In genomic region chr7:150060259-150061221, GRCh38 we compare ENCODE assay signal across 7 cellular contexts.
A peak's percentile ranks its signal among the peaks of the same experiment; 100 is the strongest.
DNase-seq lines count a peak whose midpoint lies in the region; ATAC-seq and TF ChIP-seq lines count a peak whose summit lies in the region.
"Not testable (repeated sequence)": the region's sequence is repeated elsewhere in the genome, so short reads cannot be mapped to it uniquely, and the experiment has no call there.

No MANE protein-coding gene starts in this region.

- not testable (repeated sequence) for H3K27ac Mint-ChIP-seq in activated CD8-positive, alpha-beta T cell treated with anti-CD3 and anti-CD28 coated beads, Interleukin-2, amount 10 ng/mL, durations not matched to agents 7 days and 5 days

- peak overlapping the region; percentile 12 for H3K4me3 Mint-ChIP-seq in activated CD8-positive, alpha-beta T cell treated with anti-CD3 and anti-CD28 coated beads, Interleukin-2, amount 10 ng/mL, durations not matched to agents 7 days and 5 days

- not testable (repeated sequence) for H3K9me3 Mint-ChIP-seq in activated CD8-positive, alpha-beta T cell treated with anti-CD3 and anti-CD28 coated beads, Interleukin-2, amount 10 ng/mL, durations not matched to agents 7 days and 5 days (ENCODE audit: insufficient read depth)

- H3K9me3 ChIP-seq in IMR-90 (ENCODE audit: control insufficient read depth, insufficient read depth, low read length); liver (ENCODE audit: control insufficient read depth in 4 of 4, low read length in 3 of 4): not testable (repeated sequence)

- POLR2A ChIA-PET in IMR-90 (lab: Charles Lee; ENCODE audit: unreplicated experiment); activated CD8-positive, alpha-beta T cell treated with anti-CD3 and anti-CD28 coated beads, Interleukin-2, amount 10 ng/mL, durations not matched to agents 7 days and 5 days (lab: Charles Lee): not testable (repeated sequence)

- dilution Hi-C loops in IMR-90 (cut with HindIII; ENCODE audit: low sequenced_read_pairs, unreplicated experiment) = not testable (repeated sequence)

- H3K79me1 ChIP-seq in IMR-90 (ENCODE audit: low read depth in 1 of 2, low read length in 2 of 2) = not testable (repeated sequence)

- peaks cover 11% of the 10 kb centered on the region for H3K27me3 Mint-ChIP-seq in activated CD8-positive, alpha-beta T cell treated with anti-CD3 and anti-CD28 coated beads, Interleukin-2, amount 10 ng/mL, durations not matched to agents 7 days and 5 days (ENCODE audit: low read depth)

- H3K27ac ChIP-seq in IMR-90 (ENCODE audit: insufficient read depth, low read length); liver (ENCODE audit: low read depth in 1 of 2, low read length in 2 of 2): not testable (repeated sequence)

- not testable (repeated sequence) for H3K18ac ChIP-seq in IMR-90 (ENCODE audit: low read depth, low read length)

- H3K36me3 ChIP-seq in IMR-90 (ENCODE audit: control insufficient read depth, insufficient read depth, low read length); liver (ENCODE audit: control insufficient read depth in 4 of 4, insufficient read depth in 3 of 4, low read depth in 1 of 4, low read length in 3 of 4): not testable (repeated sequence)

- H3K9ac ChIP-seq in IMR-90 (ENCODE audit: low read depth, low read length); liver (ENCODE audit: low read depth in 1 of 2, low read length in 2 of 2): not testable (repeated sequence)

- BruUV-seq in IMR-90 (replicated peaks; lab: Mats Ljungman, UMichigan) = not testable (repeated sequence)

- not testable (repeated sequence) for H2AK9ac ChIP-seq in IMR-90 (replicated peaks; ENCODE audit: low read depth, low read length, poor library complexity)

- H3K56ac ChIP-seq in IMR-90 (ENCODE audit: extremely low read depth, insufficient read depth, low read length) = not testable (repeated sequence)

- H2AFZ ChIP-seq in IMR-90 (replicated peaks; ENCODE audit: low read length, poor library complexity) = not testable (repeated sequence)

- not testable (repeated sequence) for H2AK5ac ChIP-seq in IMR-90 (ENCODE audit: low read depth, low read length)

- not testable (repeated sequence) for H4K20me1 ChIP-seq in IMR-90 (ENCODE audit: insufficient read depth, low read length)

- in situ Hi-C loops in IMR-90 (cut with MboI; ENCODE audit: low sequenced_read_pairs) = not testable (repeated sequence)

- H2BK120ac ChIP-seq in IMR-90 (ENCODE audit: low read depth, low read length) = not testable (repeated sequence)

- not testable (repeated sequence) for H3K23ac ChIP-seq in IMR-90 (ENCODE audit: low read depth, low read length)

- H2BK5ac ChIP-seq in IMR-90 (ENCODE audit: low read depth, low read length, poor library complexity, severe bottlenecking) = not testable (repeated sequence)

- not testable (repeated sequence) for H4K91ac ChIP-seq in IMR-90 (ENCODE audit: insufficient read depth, low read depth, low read length)

- H4K8ac ChIP-seq in IMR-90 (ENCODE audit: low read depth in 2 of 2, low read length in 2 of 2) = not testable (repeated sequence)

- not testable (repeated sequence) for H2BK20ac ChIP-seq in IMR-90 (ENCODE audit: low read depth, low read length)

- CTCF ChIA-PET in IMR-90 (lab: Yijun Ruan, JAX); activated CD8-positive, alpha-beta T cell treated with anti-CD3 and anti-CD28 coated beads, Interleukin-2, amount 10 ng/mL, durations not matched to agents 7 days and 5 days (lab: Charles Lee): not testable (repeated sequence)

- H3K4me2 ChIP-seq in IMR-90 (ENCODE audit: low read depth, low read length) = not testable (repeated sequence)

- not testable (repeated sequence) for H3K36me3 Mint-ChIP-seq in activated CD8-positive, alpha-beta T cell treated with anti-CD3 and anti-CD28 coated beads, Interleukin-2, amount 10 ng/mL, durations not matched to agents 7 days and 5 days (ENCODE audit: low read depth)

- peak; percentile 97 for ATAC-seq in GM18861 (IDR thresholded peaks at IDR 0.05; ENCODE audit: unreplicated experiment)
- ATAC-seq in HG02588 (IDR thresholded peaks at IDR 0.05; ENCODE audit: unreplicated experiment) = peak; percentile 89
- peak; percentile 85 for ATAC-seq in IMR-90 (ENCODE audit: low read depth)
- peak; percentile 100 for ATAC-seq in activated CD8-positive, alpha-beta T cell treated with anti-CD3 and anti-CD28 coated beads, Interleukin-2, amount 10 ng/mL, durations not matched to agents 7 days and 5 days

- not testable (repeated sequence) for TF ChIP-seq POLR2A in IMR-90 (IDR thresholded peaks at IDR 0.05; ENCODE audit: low read depth, low read length)

- not testable (repeated sequence) for H3K4ac ChIP-seq in IMR-90 (ENCODE audit: low read depth, low read length)

- H2BK15ac ChIP-seq in IMR-90 (ENCODE audit: low read depth, low read length) = not testable (repeated sequence)

- intact Hi-C loops in IMR-90 (cut with micrococcal nuclease) = not testable (repeated sequence)

- H3K14ac ChIP-seq in IMR-90 (replicated peaks; ENCODE audit: low read depth, low read length) = not testable (repeated sequence)

- not testable (repeated sequence) for H4K5ac ChIP-seq in IMR-90 (ENCODE audit: low read depth, low read length)

- TF ChIP-seq CTCF in IMR-90 (conservative IDR thresholded peaks at IDR 0.05; ENCODE audit: low read depth, low read length) (0 out of 2 replicates have a peak, but pooled peaks have one; percentile 14), liver (IDR thresholded peaks at IDR 0.05; ENCODE audit: low read depth, low read length, missing input control) (peak; percentile 17)

- H3K4me1 Mint-ChIP-seq in activated CD8-positive, alpha-beta T cell treated with anti-CD3 and anti-CD28 coated beads, Interleukin-2, amount 10 ng/mL, durations not matched to agents 7 days and 5 days (ENCODE audit: low read depth) = not testable (repeated sequence)

- not testable (repeated sequence) for TF ChIP-seq RAD21 in IMR-90 (IDR thresholded peaks at IDR 0.05; ENCODE audit: low read length)
- peak; percentile 46 to 52 for TF ChIP-seq RAD21 in liver (IDR thresholded peaks at IDR 0.05)

- not testable (repeated sequence) for H3K9me1 ChIP-seq in IMR-90 (ENCODE audit: insufficient read depth, low read length)

- H3K4me1 ChIP-seq in IMR-90 (ENCODE audit: control insufficient read depth, insufficient read depth, low read length); liver (ENCODE audit: control insufficient read depth in 4 of 4, insufficient read depth in 4 of 4, low read length in 3 of 4): not testable (repeated sequence)

- not testable (repeated sequence) for DNase-seq in IMR-90
- peak; percentile 92 for DNase-seq in activated CD8-positive, alpha-beta T cell treated with anti-CD3 and anti-CD28 coated beads, Interleukin-2, amount 10 ng/mL, durations not matched to agents 7 days and 5 days
- DNase-seq in central memory CD4-positive, alpha-beta T cell = peak; percentile 69
- DNase-seq in stimulated activated CD4-positive, alpha-beta T cell treated with anti-CD3 and anti-CD28 coated beads, Interleukin-2, amount 100 ng/mL, for 4 hours (ENCODE audit: low read depth) = peak; percentile 77

- not testable (repeated sequence) for H3K4me3 ChIP-seq in IMR-90 (ENCODE audit: insufficient read depth, low read depth, low read length); liver (ENCODE audit: low read depth in 1 of 3, low read length in 3 of 3)

- WGBS in IMR-90 (ENCODE audit: extremely low coverage in 2 of 2, insufficient read length in 1 of 2), 2 experiments = no CpG with 5 or more reads among the region's 16 CpGs
- WGBS in liver = 18% methylated on average over 10 of the region's 16 CpGs

- not testable (repeated sequence) for H3K27me3 ChIP-seq in IMR-90 (ENCODE audit: control insufficient read depth, insufficient read depth, low read length); liver (ENCODE audit: control insufficient read depth in 4 of 4, insufficient read depth in 4 of 4, low read length in 3 of 4)
